Comparison of ENCODE assay signal across 31 cellular contexts in genomic region chr2:99544608-99545007, GRCh38.
"Had no signal": no experiment of that assay in that cellular context is flagged by ENCODE, and none has a peak within 500 bp of the region (broad histone marks: within the 10 kb centered on the region; RNA-seq: fewer than 3 reads in every experiment).

No MANE protein-coding gene starts in this region.

- H3K36me3 ChIP-seq: brain microvascular endothelial cell, WERI-Rb-1 had no signal

- H3K36me3 Mint-ChIP-seq: activated CD8-positive, alpha-beta memory T cell treated with anti-CD3 and anti-CD28 coated beads, Interleukin-2, amount 10 ng/mL, durations not matched to agents 7 days and 5 days; activated naive CD4-positive, alpha-beta T cell treated with anti-CD3 and anti-CD28 coated beads, Interleukin-2, amount 10 ng/mL, durations not matched to agents 7 days and 5 days; activated naive CD8-positive, alpha-beta T cell had no signal

- H3K27ac ChIP-seq: brain microvascular endothelial cell, PC-9, RWPE1, WERI-Rb-1 had no signal

- H3K9me3 Mint-ChIP-seq: activated CD4-positive, alpha-beta memory T cell treated with anti-CD3 and anti-CD28 coated beads, Interleukin-2, amount 10 ng/mL, durations not matched to agents 7 days and 5 days; activated naive CD4-positive, alpha-beta T cell treated with anti-CD3 and anti-CD28 coated beads, Interleukin-2, amount 10 ng/mL, durations not matched to agents 7 days and 5 days; activated naive CD8-positive, alpha-beta T cell treated with anti-CD3 and anti-CD28 coated beads, Interleukin-2, amount 50 U/mL, for 24 hours had no signal

- H3K4me1 Mint-ChIP-seq: activated CD4-positive, alpha-beta memory T cell treated with anti-CD3 and anti-CD28 coated beads, Interleukin-2, amount 10 ng/mL, durations not matched to agents 7 days and 5 days; activated CD8-positive, alpha-beta memory T cell treated with anti-CD3 and anti-CD28 coated beads, Interleukin-2, amount 10 ng/mL, durations not matched to agents 7 days and 5 days; activated naive CD4-positive, alpha-beta T cell treated with anti-CD3 and anti-CD28 coated beads, Interleukin-2, amount 10 ng/mL, durations not matched to agents 7 days and 5 days; activated naive CD8-positive, alpha-beta T cell treated with anti-CD3 and anti-CD28 coated beads, Interleukin-2, amount 50 U/mL, for 24 hours had no signal

- DNase-seq: activated CD4-positive, alpha-beta memory T cell treated with anti-CD3 and anti-CD28 coated beads, Interleukin-2, amount 10 ng/mL, durations not matched to agents 7 days and 5 days; activated CD4-positive, alpha-beta T cell treated with anti-CD3 and anti-CD28 coated beads for 1 hour; activated CD4-positive, alpha-beta T cell treated with anti-CD3 and anti-CD28 coated beads for 48 hours; activated CD4-positive, CD25-positive, alpha-beta regulatory T cell; activated CD8-positive, alpha-beta memory T cell treated with anti-CD3 and anti-CD28 coated beads for 24 hours; activated CD8-positive, alpha-beta memory T cell treated with anti-CD3 and anti-CD28 coated beads, Interleukin-2, amount 10 ng/mL, durations not matched to agents 7 days and 5 days; activated CD8-positive, alpha-beta memory T cell treated with anti-CD3 and anti-CD28 coated beads, Interleukin-2, amount 50 U/mL, for 48 hours; activated effector memory CD4-positive, alpha-beta T cell treated with Interleukin-2 at 50 U/mL for 16 hours; activated naive CD4-positive, alpha-beta T cell treated with anti-CD3 and anti-CD28 coated beads, Interleukin-2, amount 10 ng/mL, durations not matched to agents 7 days and 5 days; activated naive CD8-positive, alpha-beta T cell treated with anti-CD3 and anti-CD28 coated beads, Interleukin-2, amount 50 U/mL, for 24 hours; activated T-cell treated with anti-CD3 and anti-CD28 coated beads, Interleukin-2, amount 50 U/mL, for 48 hours; anterior cingulate cortex; Karpas-422; KBM-7; NCI-H1048; NCI-H1105 treated with DMSO at 0.1 percent for 48 hours; NCI-H1436 treated with DMSO at 0.1 percent for 48 hours; NCI-H1694 treated with DMSO at 0.1 percent for 48 hours; NCI-H2029; NCI-H345; NCI-H524 treated with DMSO at 0.1 percent for 48 hours; PC-9; SIG-M5; T-helper 1 cell; T-helper 2 cell; T-helper 9 cell; WERI-Rb-1 had no signal

- H3K4me3 ChIP-seq: PC-9 had no signal

- H3K4me2 ChIP-seq: PC-9 had no signal

- H3K4me3 Mint-ChIP-seq: activated CD4-positive, alpha-beta memory T cell treated with anti-CD3 and anti-CD28 coated beads, Interleukin-2, amount 10 ng/mL, durations not matched to agents 7 days and 5 days; activated CD8-positive, alpha-beta memory T cell treated with anti-CD3 and anti-CD28 coated beads, Interleukin-2, amount 10 ng/mL, durations not matched to agents 7 days and 5 days; activated naive CD4-positive, alpha-beta T cell treated with anti-CD3 and anti-CD28 coated beads, Interleukin-2, amount 10 ng/mL, durations not matched to agents 7 days and 5 days; activated naive CD8-positive, alpha-beta T cell; activated naive CD8-positive, alpha-beta T cell treated with anti-CD3 and anti-CD28 coated beads, Interleukin-2, amount 50 U/mL, for 24 hours had no signal

- ATAC-seq: activated CD8-positive, alpha-beta memory T cell treated with anti-CD3 and anti-CD28 coated beads, Interleukin-2, amount 10 ng/mL, durations not matched to agents 7 days and 5 days; activated naive CD8-positive, alpha-beta T cell treated with anti-CD3 and anti-CD28 coated beads, Interleukin-2, amount 50 U/mL, for 24 hours had no signal

- H2AFZ ChIP-seq: PC-9 had no signal

- H3K27me3 ChIP-seq: brain microvascular endothelial cell had no signal

- H3K27ac Mint-ChIP-seq: activated CD4-positive, alpha-beta memory T cell treated with anti-CD3 and anti-CD28 coated beads, Interleukin-2, amount 10 ng/mL, durations not matched to agents 7 days and 5 days; activated CD8-positive, alpha-beta memory T cell treated with anti-CD3 and anti-CD28 coated beads, Interleukin-2, amount 10 ng/mL, durations not matched to agents 7 days and 5 days; activated naive CD4-positive, alpha-beta T cell treated with anti-CD3 and anti-CD28 coated beads, Interleukin-2, amount 10 ng/mL, durations not matched to agents 7 days and 5 days; activated naive CD8-positive, alpha-beta T cell; activated naive CD8-positive, alpha-beta T cell treated with anti-CD3 and anti-CD28 coated beads, Interleukin-2, amount 50 U/mL, for 24 hours had no signal

- FAIRE-seq: RCC 7860 had no signal
